8 cellular contexts compared by ENCODE assay signal in genomic region chr10:46022978-46023702, GRCh38. TPM values are rescaled to one million over a fixed set of nuclear protein-coding genes. Genes with fewer than 3 reads are reported as not detected.
DNase-seq lines count a peak whose midpoint lies in the region; ATAC-seq lines count a peak whose summit lies in the region.

No MANE protein-coding gene starts in this region.

- H3K4me2 ChIP-seq in mesenchymal stem cell (ENCODE audit: low read length, poor library complexity, severe bottlenecking), result peak overlapping the region; percentile 74

- peak overlapping the region; percentile 83 to 90 for H3K4me3 Mint-ChIP-seq in effector memory CD8-positive, alpha-beta T cell

- DNase-seq in AG08395 (ENCODE audit: low spot score), result peak; percentile 90
- peak; percentile 93 for DNase-seq in NCI-H82 (lab: John Stamatoyannopoulos, UW)
- peak; percentile 49 to 55 for DNase-seq in activated CD8-positive, alpha-beta memory T cell treated with anti-CD3 and anti-CD28 coated beads for 4 hours (ENCODE audit: low read depth in 2 of 2)
- DNase-seq in effector memory CD8-positive, alpha-beta T cell, result peak; percentile 65 to 73 (median 70)
- peak; percentile 99 for DNase-seq in mesenchymal stem cell
- DNase-seq in stimulated activated CD8-positive, alpha-beta memory T cell treated with anti-CD3 and anti-CD28 coated beads, Interleukin-12 subunit alpha, Interleukin-12 subunit beta, amount 100 ng/mL, for 1 hour (ENCODE audit: low read depth), result peak; percentile 54

- WGBS in mesenchymal stem cell, result under 1% methylated on average over 49 of the region's 49 CpGs

- peak overlapping the region; percentile 86 for H3K27ac ChIP-seq in mesenchymal stem cell (ENCODE audit: low read length, poor library complexity, severe bottlenecking)

- H2BK120ac ChIP-seq in mesenchymal stem cell (ENCODE audit: low read depth, low read length), result no peak overlapping the region

- no peak overlapping the region for H4K91ac ChIP-seq in mesenchymal stem cell (ENCODE audit: low read length)

- H3K14ac ChIP-seq in mesenchymal stem cell (ENCODE audit: low read length in 2 of 2), result no peak overlapping the region

- H3K9ac ChIP-seq in mesenchymal stem cell (ENCODE audit: low read length), result peak overlapping the region; percentile 88

- H3K4me1 ChIP-seq in mesenchymal stem cell (ENCODE audit: control insufficient read depth, insufficient read depth, low read depth, low read length), result peaks cover 21% of the 10 kb centered on the region

- peak overlapping the region; percentile 82 for H2BK15ac ChIP-seq in mesenchymal stem cell (ENCODE audit: low read depth, poor library complexity, severe bottlenecking)

- H3K9me3 Mint-ChIP-seq in effector memory CD8-positive, alpha-beta T cell, result no peaks in the 10 kb centered on the region

- H2AFZ ChIP-seq in mesenchymal stem cell (ENCODE audit: low read depth, low read length), result no peak overlapping the region

- peak overlapping the region; percentile 24 to 35 for H3K4ac ChIP-seq in mesenchymal stem cell (ENCODE audit: low read depth in 1 of 2, low read length in 2 of 2)

- peak overlapping the region; percentile 66 to 80 for H3K4me3 ChIP-seq in mesenchymal stem cell (ENCODE audit: insufficient read depth in 1 of 2, low read depth in 1 of 2, low read length in 2 of 2)

- peaks cover 49 to 78% of the 10 kb centered on the region in 2 donors for H3K4me1 Mint-ChIP-seq in effector memory CD8-positive, alpha-beta T cell (ENCODE audit: low read depth in 2 of 2)

- H2AK5ac ChIP-seq in mesenchymal stem cell (ENCODE audit: low read length, severe bottlenecking), result no peak overlapping the region

- no peak overlapping the region for H2BK5ac ChIP-seq in mesenchymal stem cell (ENCODE audit: low read depth, low read length, poor library complexity, severe bottlenecking)

- no peak overlapping the region for H3K23ac ChIP-seq in mesenchymal stem cell (ENCODE audit: low read length in 2 of 2)

- peak overlapping the region in 1 of 2 experiments; percentile 70 for H2BK12ac ChIP-seq in mesenchymal stem cell (ENCODE audit: low read length in 2 of 2)

- H4K8ac ChIP-seq in mesenchymal stem cell (ENCODE audit: low read length), result no peak overlapping the region

- peak; percentile 92 for ATAC-seq in GM18867 (IDR thresholded peaks at IDR 0.05; ENCODE audit: unreplicated experiment)
- peak; percentile 90 for ATAC-seq in HG03097 (IDR thresholded peaks at IDR 0.05; ENCODE audit: low FRiP score, unreplicated experiment)
- ATAC-seq in effector memory CD8-positive, alpha-beta T cell (replicated peaks), result peak; percentile 96

- H3K27ac Mint-ChIP-seq in effector memory CD8-positive, alpha-beta T cell, result peak overlapping the region; percentile 71 to 83

- no peaks in the 10 kb centered on the region for H3K27me3 Mint-ChIP-seq in effector memory CD8-positive, alpha-beta T cell

- H3K79me1 ChIP-seq in mesenchymal stem cell (replicated peaks; ENCODE audit: low read length, poor library complexity, severe bottlenecking), result peaks cover 2% of the 10 kb centered on the region

- H3K36me3 Mint-ChIP-seq in effector memory CD8-positive, alpha-beta T cell (ENCODE audit: insufficient read depth), result peaks cover 17% of the 10 kb centered on the region

- no peaks in the 10 kb centered on the region for H3K9me3 ChIP-seq in mesenchymal stem cell (ENCODE audit: control insufficient read depth, low read length)

- peaks cover 0 to 4% of the 10 kb centered on the region in 2 experiments for H3K36me3 ChIP-seq in mesenchymal stem cell (ENCODE audit: control insufficient read depth in 1 of 2, insufficient read depth in 2 of 2, low read depth in 1 of 2, low read length in 2 of 2)

- H3K27me3 ChIP-seq in mesenchymal stem cell (ENCODE audit: control insufficient read depth in 1 of 2, insufficient read depth in 1 of 2, low read length in 2 of 2), result no peaks in the 10 kb centered on the region

- H3K18ac ChIP-seq in mesenchymal stem cell (ENCODE audit: low read depth in 1 of 2, low read length in 2 of 2), result peak overlapping the region in 1 of 2 experiments; percentile 86

RNA-seq across cellular contexts. Expression of gene NCOA4, which starts 7.3 kb away (rescaled TPM):
- polyA plus RNA-seq in mesenchymal stem cell (2013, experiment 1 of 2), result 97.0 TPM
- polyA plus RNA-seq in mesenchymal stem cell (2013, experiment 2 of 2), result 102 TPM

RNA-seq across cellular contexts. Expression of gene MSMB, which starts 22.9 kb away (rescaled TPM):
- 0.39 TPM for polyA plus RNA-seq in mesenchymal stem cell (2013, experiment 1 of 2)
- 0.38 TPM for polyA plus RNA-seq in mesenchymal stem cell (2013, experiment 2 of 2)

RNA-seq across cellular contexts. Expression of gene TIMM23, which starts 50.9 kb away (rescaled TPM):
- polyA plus RNA-seq in mesenchymal stem cell (2013, experiment 1 of 2), result 86.1 TPM
- 91.1 TPM for polyA plus RNA-seq in mesenchymal stem cell (2013, experiment 2 of 2)

Comparison
In these comparisons a context has a peak if more than half of its experiments do, and no peak if none do; other contexts are left out.
1. Peak in every context shown above with its lines: DNase-seq, ATAC-seq, H3K4me3 ChIP-seq and H3K27ac ChIP-seq.